In genomic region chr19:44306283-44306682, GRCh38 we compare ENCODE assay signal across 8 cellular contexts. TPM values are rescaled to one million over a fixed set of nuclear protein-coding genes. Genes with fewer than 3 reads are reported as not detected.
"Had no signal": no experiment of that assay in that cellular context is flagged by ENCODE, and none has a peak within 500 bp of the region (broad histone marks: within the 10 kb centered on the region; RNA-seq: fewer than 3 reads in every experiment).

No MANE protein-coding gene starts in this region.

- DNase-seq: H9, HCEC 1CT, KG1 had no signal

- H3K27ac Mint-ChIP-seq: GM23338, H9, IgD-negative memory B cell had no signal

- H2AFZ ChIP-seq: GM23338 had no signal

- ATAC-seq: GM23338 had no signal

- FAIRE-seq: H1, H54, HTR-8/SVneo had no signal

RNA-seq across cellular contexts. Expression of gene ZNF112, which starts 50.2 kb away (rescaled TPM):
- polyA plus RNA-seq: IgD-negative memory B cell had no signal
